ENCODE assay signal across 27 cellular contexts in genomic region chr10:58440484-58440883, GRCh38. TPM values are rescaled to one million over a fixed set of nuclear protein-coding genes. Genes with fewer than 3 reads are reported as not detected.
DNase-seq lines count a peak whose midpoint lies in the region; ATAC-seq, FAIRE-seq and TF ChIP-seq lines count a peak whose summit lies in the region.
"Had no signal": no experiment of that assay in that cellular context is flagged by ENCODE, and none has a peak within 500 bp of the region (broad histone marks: within the 10 kb centered on the region; RNA-seq: fewer than 3 reads in every experiment).

No MANE protein-coding gene starts in this region.

- no peak overlapping the region for H3K4me3 Mint-ChIP-seq in activated CD4-positive, alpha-beta T cell treated with anti-CD3 and anti-CD28 coated beads for 36 hours
- H3K4me3 Mint-ChIP-seq: CD14-positive monocyte; CD8-positive, alpha-beta memory T cell; H9; HFFc6 had no signal

- H3K56ac ChIP-seq in IMR-90 (ENCODE audit: extremely low read depth, insufficient read depth, low read length) = no peak overlapping the region

- POLR2A ChIA-PET in SK-N-SH (lab: Yijun Ruan, JAX) = no interaction called here
- POLR2A ChIA-PET in IMR-90 (lab: Charles Lee; ENCODE audit: unreplicated experiment) = no interaction called here
- POLR2A ChIA-PET in activated CD4-positive, alpha-beta T cell treated with anti-CD3 and anti-CD28 coated beads for 36 hours (lab: Charles Lee) = no interaction called here

- H4K5ac ChIP-seq in IMR-90 (ENCODE audit: low read depth, low read length) = no peak overlapping the region

- H3K79me2 ChIP-seq in SK-N-SH (ENCODE audit: insufficient read depth) = no peaks in the 10 kb centered on the region

- TF ChIP-seq RAD21 in SK-N-SH (IDR thresholded peaks at IDR 0.05; ENCODE audit: low read length) (no peak), IMR-90 (IDR thresholded peaks at IDR 0.05; ENCODE audit: low read length) (no peak)

- no peaks in the 10 kb centered on the region for H3K36me3 ChIP-seq in SK-N-SH (replicated peaks in 1 of 2; ENCODE audit: control insufficient read depth in 1 of 2, insufficient read depth in 2 of 2, low read length in 1 of 2)
- no peaks in the 10 kb centered on the region for H3K36me3 ChIP-seq in IMR-90 (ENCODE audit: control insufficient read depth, insufficient read depth, low read length)
- no peaks in the 10 kb centered on the region for H3K36me3 ChIP-seq in bronchial epithelial cell (ENCODE audit: control insufficient read depth, insufficient read depth, low read length)
- no peaks in the 10 kb centered on the region for H3K36me3 ChIP-seq in mesenchymal stem cell (ENCODE audit: control insufficient read depth in 1 of 2, insufficient read depth in 2 of 2, low read depth in 1 of 2, low read length in 2 of 2)
- H3K36me3 ChIP-seq: BE2C, Peyer's patch had no signal

- H3K27ac Mint-ChIP-seq in activated CD4-positive, alpha-beta T cell treated with anti-CD3 and anti-CD28 coated beads for 36 hours = no peak overlapping the region
- H3K27ac Mint-ChIP-seq: CD14-positive monocyte, H9 had no signal

- peaks cover 7% of the 10 kb centered on the region for H3K9me3 Mint-ChIP-seq in activated CD4-positive, alpha-beta T cell treated with anti-CD3 and anti-CD28 coated beads for 36 hours (ENCODE audit: low read depth)

- H2BK12ac ChIP-seq in mesenchymal stem cell (ENCODE audit: low read length in 2 of 2) = no peak overlapping the region

- H3K4me3 ChIP-seq in SK-N-SH (ENCODE audit: low read depth in 2 of 2, low read length in 1 of 2) = no peak overlapping the region
- no peak overlapping the region for H3K4me3 ChIP-seq in IMR-90 (ENCODE audit: insufficient read depth, low read depth, low read length)
- no peak overlapping the region for H3K4me3 ChIP-seq in bronchial epithelial cell (ENCODE audit: low read depth, low read length)
- H3K4me3 ChIP-seq in mesenchymal stem cell (ENCODE audit: insufficient read depth in 1 of 2, low read depth in 1 of 2, low read length in 2 of 2) = no peak overlapping the region
- H3K4me3 ChIP-seq: GM23248, Peyer's patch had no signal

- CTCF ChIA-PET in SK-N-SH (lab: Yijun Ruan, JAX) = interaction anchor here (1.6 kb wide), 1 partner anchor 26 kb away, joined by 5 read pairs; no protein-coding TSS in a partner anchor
- CTCF ChIA-PET in IMR-90 (lab: Yijun Ruan, JAX) = interaction anchor here (0.5 to 1.7 kb wide), 2 partner anchors 11 to 271 kb away, joined by 3 to 5 read pairs; no protein-coding TSS in a partner anchor
- CTCF ChIA-PET in activated CD4-positive, alpha-beta T cell treated with anti-CD3 and anti-CD28 coated beads for 36 hours (lab: Charles Lee) = interaction anchor here (0.7 kb wide), 1 partner anchor 163 kb away, joined by 3 read pairs; no protein-coding TSS in a partner anchor

- no peak overlapping the region for H3K23ac ChIP-seq in IMR-90 (ENCODE audit: low read depth, low read length)
- no peak overlapping the region for H3K23ac ChIP-seq in mesenchymal stem cell (ENCODE audit: low read length in 2 of 2)

- H4K91ac ChIP-seq in IMR-90 (ENCODE audit: insufficient read depth, low read depth, low read length) = no peak overlapping the region
- no peak overlapping the region for H4K91ac ChIP-seq in mesenchymal stem cell (ENCODE audit: low read length)

- BruUV-seq in IMR-90 (replicated peaks; lab: Mats Ljungman, UMichigan) = no TSS peak

- H2BK15ac ChIP-seq in IMR-90 (ENCODE audit: low read depth, low read length) (0 out of 3 replicates have a peak overlapping the region, but pooled peaks have one; percentile 60), mesenchymal stem cell (ENCODE audit: low read depth, poor library complexity, severe bottlenecking) (no peak overlapping the region)

- TF ChIP-seq CTCF in SK-N-SH (IDR thresholded peaks at IDR 0.05) = no peak
- TF ChIP-seq CTCF in IMR-90 (conservative IDR thresholded peaks at IDR 0.05; ENCODE audit: low read depth, low read length) = no peak
- TF ChIP-seq CTCF in bronchial epithelial cell (IDR thresholded peaks at IDR 0.05; ENCODE audit: insufficient read depth, low read length, severe bottlenecking) = no peak

- H3K9ac ChIP-seq in SK-N-SH = no peak overlapping the region
- no peak overlapping the region for H3K9ac ChIP-seq in IMR-90 (ENCODE audit: low read depth, low read length)
- no peak overlapping the region for H3K9ac ChIP-seq in mesenchymal stem cell (ENCODE audit: low read length)
- H3K9ac ChIP-seq: GM23248 had no signal

- WGBS in SK-N-SH (ENCODE audit: low lambda C conversion rate) = 3% methylated on average over 1 of the region's 1 CpG
- WGBS in IMR-90 (ENCODE audit: extremely low coverage in 2 of 2, insufficient read length in 1 of 2), 2 experiments = no CpG with 5 or more reads among the region's 1 CpG
- WGBS in mesenchymal stem cell = no CpG with 5 or more reads among the region's 1 CpG

- TF ChIP-seq POLR2A in IMR-90 (IDR thresholded peaks at IDR 0.05; ENCODE audit: low read depth, low read length) = no peak

- H3K14ac ChIP-seq in IMR-90 (replicated peaks; ENCODE audit: low read depth, low read length) (no peak overlapping the region), mesenchymal stem cell (ENCODE audit: low read length in 2 of 2) (no peak overlapping the region)

- no peak overlapping the region for H2AFZ ChIP-seq in SK-N-SH (ENCODE audit: low read depth)
- H2AFZ ChIP-seq in IMR-90 (replicated peaks; ENCODE audit: low read length, poor library complexity) = no peak overlapping the region
- H2AFZ ChIP-seq in mesenchymal stem cell (ENCODE audit: low read depth, low read length) = no peak overlapping the region
- H2AFZ ChIP-seq: GM23248 had no signal

- H3K4me1 ChIP-seq in SK-N-SH (ENCODE audit: control insufficient read depth in 1 of 2, insufficient read depth in 2 of 2, low read depth in 1 of 2, low read length in 1 of 2) (peaks cover 0 to 13% of the 10 kb centered on the region in 2 experiments; a peak in 3 of 4 replicates), IMR-90 (ENCODE audit: control insufficient read depth, insufficient read depth, low read length) (peaks cover 18% of the 10 kb centered on the region), mesenchymal stem cell (ENCODE audit: control insufficient read depth, insufficient read depth, low read depth, low read length) (peaks cover 2% of the 10 kb centered on the region)
- H3K4me1 ChIP-seq: BE2C, Peyer's patch had no signal

- intact Hi-C loops in IMR-90 (cut with micrococcal nuclease) = no loop called here
- intact Hi-C loops in activated CD4-positive, alpha-beta T cell treated with anti-CD3 and anti-CD28 coated beads for 36 hours (cut with DNase I, micrococcal nuclease) = no loop called here

- in situ Hi-C loops in IMR-90 (cut with MboI; ENCODE audit: low sequenced_read_pairs) = no loop called here

- dilution Hi-C loops in IMR-90 (cut with HindIII; ENCODE audit: low sequenced_read_pairs, unreplicated experiment) = no loop called here

- no peak overlapping the region for H2BK120ac ChIP-seq in IMR-90 (ENCODE audit: low read depth, low read length)
- H2BK120ac ChIP-seq in mesenchymal stem cell (ENCODE audit: low read depth, low read length) = no peak overlapping the region

- H3K79me1 ChIP-seq in IMR-90 (ENCODE audit: low read depth in 1 of 2, low read length in 2 of 2) (no peaks in the 10 kb centered on the region), mesenchymal stem cell (replicated peaks; ENCODE audit: low read length, poor library complexity, severe bottlenecking) (peaks cover 2% of the 10 kb centered on the region)

- H2AK9ac ChIP-seq in IMR-90 (replicated peaks; ENCODE audit: low read depth, low read length, poor library complexity) = no peak overlapping the region

- H2BK20ac ChIP-seq in IMR-90 (ENCODE audit: low read depth, low read length) = no peak overlapping the region

- H3K27ac ChIP-seq in SK-N-SH (ENCODE audit: low read depth in 2 of 2, low read length in 1 of 2) = no peak overlapping the region
- H3K27ac ChIP-seq in IMR-90 (ENCODE audit: insufficient read depth, low read length) = no peak overlapping the region
- no peak overlapping the region for H3K27ac ChIP-seq in mesenchymal stem cell (ENCODE audit: low read length, poor library complexity, severe bottlenecking)
- H3K27ac ChIP-seq: 22Rv1, GM23248, Peyer's patch had no signal

- no peak overlapping the region for H3K4me2 ChIP-seq in SK-N-SH
- no peak overlapping the region for H3K4me2 ChIP-seq in IMR-90 (ENCODE audit: low read depth, low read length)
- no peak overlapping the region for H3K4me2 ChIP-seq in mesenchymal stem cell (ENCODE audit: low read length, poor library complexity, severe bottlenecking)

- DNase-seq in SK-N-SH (no peak), IMR-90 (no peak), bronchial epithelial cell (ENCODE audit: low read depth) (peak; percentile 89), mesenchymal stem cell (no peak), SHP77 treated with DMSO at 0.1 percent for 48 hours (lab: John Stamatoyannopoulos, UW) (no peak)
- no peak for DNase-seq in activated CD4-positive, alpha-beta T cell treated with anti-CD3 and anti-CD28 coated beads for 36 hours
- DNase-seq: ACHN; BE2C; Calu3; CD8-positive, alpha-beta memory T cell; DMS153; DND-41; GM23248; H9; HFFc6; KG1; NCI-H1048; NCI-H1417; NCI-H1694; NCI-H2029 treated with DMSO at 0.1 percent for 48 hours; NCI-H446 treated with DMSO at 0.1 percent for 48 hours; NCI-H69; Peyer's patch had no signal

- no peak for FAIRE-seq in bronchial epithelial cell (lab: Jason Lieb, UNC)

- H2AK5ac ChIP-seq in IMR-90 (ENCODE audit: low read depth, low read length) (no peak overlapping the region), mesenchymal stem cell (ENCODE audit: low read length, severe bottlenecking) (peak overlapping the region; percentile 44)

- peaks cover 12% of the 10 kb centered on the region for H3K4me1 Mint-ChIP-seq in activated CD4-positive, alpha-beta T cell treated with anti-CD3 and anti-CD28 coated beads for 36 hours
- H3K4me1 Mint-ChIP-seq: CD14-positive monocyte had no signal

- H4K20me1 ChIP-seq in SK-N-SH (ENCODE audit: insufficient read depth) (no peaks in the 10 kb centered on the region), IMR-90 (ENCODE audit: insufficient read depth, low read length) (no peaks in the 10 kb centered on the region; the same call in 1 of the 2 replicates)

- H3K9me1 ChIP-seq in IMR-90 (ENCODE audit: insufficient read depth, low read length) = peaks cover 3% of the 10 kb centered on the region

- H4K8ac ChIP-seq in IMR-90 (ENCODE audit: low read depth in 2 of 2, low read length in 2 of 2) = no peak overlapping the region
- H4K8ac ChIP-seq in mesenchymal stem cell (ENCODE audit: low read length) = no peak overlapping the region

- H3K27me3 ChIP-seq in SK-N-SH (ENCODE audit: insufficient read depth) (no peaks in the 10 kb centered on the region), IMR-90 (ENCODE audit: control insufficient read depth, insufficient read depth, low read length) (no peaks in the 10 kb centered on the region), bronchial epithelial cell (ENCODE audit: control insufficient read depth, insufficient read depth, low read length) (no peaks in the 10 kb centered on the region), mesenchymal stem cell (ENCODE audit: control insufficient read depth in 1 of 2, insufficient read depth in 1 of 2, low read length in 2 of 2) (no peaks in the 10 kb centered on the region)
- H3K27me3 ChIP-seq: BE2C, Peyer's patch had no signal

- H2BK5ac ChIP-seq in IMR-90 (ENCODE audit: low read depth, low read length, poor library complexity, severe bottlenecking) = no peak overlapping the region
- no peak overlapping the region for H2BK5ac ChIP-seq in mesenchymal stem cell (ENCODE audit: low read depth, low read length, poor library complexity, severe bottlenecking)

- H3K9me3 ChIP-seq in SK-N-SH = 0 out of 2 replicates have a peak, but pooled peaks cover 7% of the 10 kb centered on the region
- no peaks in the 10 kb centered on the region for H3K9me3 ChIP-seq in IMR-90 (ENCODE audit: control insufficient read depth, insufficient read depth, low read length)
- peaks cover 7% of the 10 kb centered on the region for H3K9me3 ChIP-seq in mesenchymal stem cell (ENCODE audit: control insufficient read depth, low read length)
- H3K9me3 ChIP-seq: BE2C, Peyer's patch had no signal

- no peaks in the 10 kb centered on the region for H3K9me2 ChIP-seq in SK-N-SH

- H3K36me3 Mint-ChIP-seq in activated CD4-positive, alpha-beta T cell treated with anti-CD3 and anti-CD28 coated beads for 36 hours (ENCODE audit: low read depth) = no peaks in the 10 kb centered on the region
- H3K36me3 Mint-ChIP-seq: CD14-positive monocyte; CD8-positive, alpha-beta memory T cell had no signal

- no peaks in the 10 kb centered on the region for H3K27me3 Mint-ChIP-seq in activated CD4-positive, alpha-beta T cell treated with anti-CD3 and anti-CD28 coated beads for 36 hours

- peaks cover 12% of the 10 kb centered on the region for H3F3A ChIP-seq in SK-N-SH (replicated peaks; ENCODE audit: insufficient read depth)

- ATAC-seq in SK-N-SH treated with all-trans-retinoic acid at 6 μM for 48 hours (no peak), IMR-90 (ENCODE audit: low read depth) (no peak), GM18519 (IDR thresholded peaks at IDR 0.05; ENCODE audit: low FRiP score, unreplicated experiment) (no peak)
- no peak for ATAC-seq in activated CD4-positive, alpha-beta T cell treated with anti-CD3 and anti-CD28 coated beads for 36 hours

- H3K4ac ChIP-seq in IMR-90 (ENCODE audit: low read depth, low read length) (no peak overlapping the region), mesenchymal stem cell (ENCODE audit: low read depth in 1 of 2, low read length in 2 of 2) (no peak overlapping the region)

- H3K18ac ChIP-seq in IMR-90 (ENCODE audit: low read depth, low read length) (peak overlapping the region; percentile 31; the same call in 1 of the 2 replicates), mesenchymal stem cell (ENCODE audit: low read depth in 1 of 2, low read length in 2 of 2) (no peak overlapping the region)

- TF ChIP-seq EP300 in SK-N-SH (IDR thresholded peaks at IDR 0.05; ENCODE audit: borderline replicate concordance in 1 of 2, low read depth in 1 of 2, low read length in 1 of 2) = no peak

RNA-seq across cellular contexts. Expression of gene TFAM, which starts 55.3 kb away (rescaled TPM):
- polyA plus RNA-seq in SK-N-SH (2012; rRNA removed) = 13.0 and 19.6 TPM in 2 replicates
- 16.7 and 18.9 TPM in 2 replicates for polyA plus RNA-seq in SK-N-SH (2012; cell fraction: cytosol; rRNA removed)
- polyA plus RNA-seq in SK-N-SH (2012; cell fraction: nucleus; rRNA removed) = 7.0 and 7.1 TPM in 2 replicates
- 16.7 and 26.1 TPM in 2 replicates for total RNA-seq in IMR-90 (2012; rRNA removed)
- polyA plus RNA-seq in IMR-90 (2012; rRNA removed) = 7.6 and 8.7 TPM in 2 replicates
- polyA plus RNA-seq in IMR-90 (2012; cell fraction: cytosol; rRNA removed) = 4.7 and 10.8 TPM in 2 replicates
- 2.5 and 3.7 TPM in 2 replicates for polyA plus RNA-seq in IMR-90 (2012; cell fraction: nucleus; rRNA removed; ENCODE audit: low replicate concordance)
- 31.9 and 36.1 TPM in 2 replicates for total RNA-seq in bronchial epithelial cell
- 24.4 TPM for polyA plus RNA-seq in mesenchymal stem cell (2013, experiment 1 of 2)
- polyA plus RNA-seq in mesenchymal stem cell (2013, experiment 2 of 2) = 23.2 TPM
- total RNA-seq in activated CD4-positive, alpha-beta T cell treated with anti-CD3 and anti-CD28 coated beads for 36 hours = 100 to 1,000 TPM; 108 to 112 TPM
